ENCODE assay signal across 2 cellular contexts in the genomic region with DNA sequence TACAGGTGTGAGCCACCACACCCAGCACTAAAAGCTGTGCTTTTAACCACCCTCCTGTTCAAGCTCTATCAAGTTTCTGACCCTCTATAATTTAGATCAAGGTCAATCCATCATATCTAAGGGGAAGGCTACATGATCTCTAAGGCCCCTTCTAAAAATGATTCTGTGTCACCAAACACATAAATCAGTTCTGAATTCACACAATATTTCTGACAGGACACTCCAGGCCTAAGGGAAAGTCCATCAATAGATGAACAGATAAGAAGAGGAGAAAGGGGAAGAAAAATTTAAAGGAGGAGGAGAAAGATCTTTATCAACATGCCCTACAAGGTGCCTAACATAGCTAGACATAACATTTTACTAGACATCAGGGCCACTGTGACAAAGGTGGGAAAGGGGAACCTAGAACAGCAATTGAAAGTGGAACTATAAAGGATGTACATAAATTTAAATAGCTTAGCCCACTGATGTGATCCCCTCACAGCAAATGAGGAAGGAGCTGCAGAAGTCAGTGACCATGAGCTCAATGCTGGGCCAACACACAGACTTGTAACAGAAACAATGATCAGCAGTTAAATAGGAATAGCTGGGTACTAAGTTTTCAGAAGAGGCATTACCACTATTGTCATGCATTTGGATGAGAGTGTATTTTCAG.
TF ChIP-seq lines count a peak whose summit lies in the region.

No MANE protein-coding gene starts in this region.

TF ChIP-seq in SK-N-SH, 30 proteins besides CTCF, POLR2A, EP300 and RAD21 (continued from another document):
- TF ChIP-seq, protein P1, sequence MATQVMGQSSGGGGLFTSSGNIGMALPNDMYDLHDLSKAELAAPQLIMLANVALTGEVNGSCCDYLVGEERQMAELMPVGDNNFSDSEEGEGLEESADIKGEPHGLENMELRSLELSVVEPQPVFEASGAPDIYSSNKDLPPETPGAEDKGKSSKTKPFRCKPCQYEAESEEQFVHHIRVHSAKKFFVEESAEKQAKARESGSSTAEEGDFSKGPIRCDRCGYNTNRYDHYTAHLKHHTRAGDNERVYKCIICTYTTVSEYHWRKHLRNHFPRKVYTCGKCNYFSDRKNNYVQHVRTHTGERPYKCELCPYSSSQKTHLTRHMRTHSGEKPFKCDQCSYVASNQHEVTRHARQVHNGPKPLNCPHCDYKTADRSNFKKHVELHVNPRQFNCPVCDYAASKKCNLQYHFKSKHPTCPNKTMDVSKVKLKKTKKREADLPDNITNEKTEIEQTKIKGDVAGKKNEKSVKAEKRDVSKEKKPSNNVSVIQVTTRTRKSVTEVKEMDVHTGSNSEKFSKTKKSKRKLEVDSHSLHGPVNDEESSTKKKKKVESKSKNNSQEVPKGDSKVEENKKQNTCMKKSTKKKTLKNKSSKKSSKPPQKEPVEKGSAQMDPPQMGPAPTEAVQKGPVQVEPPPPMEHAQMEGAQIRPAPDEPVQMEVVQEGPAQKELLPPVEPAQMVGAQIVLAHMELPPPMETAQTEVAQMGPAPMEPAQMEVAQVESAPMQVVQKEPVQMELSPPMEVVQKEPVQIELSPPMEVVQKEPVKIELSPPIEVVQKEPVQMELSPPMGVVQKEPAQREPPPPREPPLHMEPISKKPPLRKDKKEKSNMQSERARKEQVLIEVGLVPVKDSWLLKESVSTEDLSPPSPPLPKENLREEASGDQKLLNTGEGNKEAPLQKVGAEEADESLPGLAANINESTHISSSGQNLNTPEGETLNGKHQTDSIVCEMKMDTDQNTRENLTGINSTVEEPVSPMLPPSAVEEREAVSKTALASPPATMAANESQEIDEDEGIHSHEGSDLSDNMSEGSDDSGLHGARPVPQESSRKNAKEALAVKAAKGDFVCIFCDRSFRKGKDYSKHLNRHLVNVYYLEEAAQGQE (IDR thresholded peaks at IDR 0.05; ENCODE audit: low read depth, low read length) = no peak
- TF ChIP-seq MEF2A (IDR thresholded peaks at IDR 0.05; ENCODE audit: borderline replicate concordance, low read depth) = no peak
- TF ChIP-seq, protein P2, sequence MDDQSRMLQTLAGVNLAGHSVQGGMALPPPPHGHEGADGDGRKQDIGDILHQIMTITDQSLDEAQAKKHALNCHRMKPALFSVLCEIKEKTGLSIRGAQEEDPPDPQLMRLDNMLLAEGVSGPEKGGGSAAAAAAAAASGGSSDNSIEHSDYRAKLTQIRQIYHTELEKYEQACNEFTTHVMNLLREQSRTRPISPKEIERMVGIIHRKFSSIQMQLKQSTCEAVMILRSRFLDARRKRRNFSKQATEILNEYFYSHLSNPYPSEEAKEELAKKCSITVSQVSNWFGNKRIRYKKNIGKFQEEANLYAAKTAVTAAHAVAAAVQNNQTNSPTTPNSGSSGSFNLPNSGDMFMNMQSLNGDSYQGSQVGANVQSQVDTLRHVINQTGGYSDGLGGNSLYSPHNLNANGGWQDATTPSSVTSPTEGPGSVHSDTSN (IDR thresholded peaks at IDR 0.05) = no peak
- TF ChIP-seq FOXM1 (IDR thresholded peaks at IDR 0.05; ENCODE audit: low read depth) = no peak
- no peak for TF ChIP-seq NFIC (IDR thresholded peaks at IDR 0.05; ENCODE audit: borderline replicate concordance)
- TF ChIP-seq FOSL2 (IDR thresholded peaks at IDR 0.05; ENCODE audit: borderline replicate concordance, low read depth) = no peak
- TF ChIP-seq MXI1 (IDR thresholded peaks at IDR 0.05; ENCODE audit: low read depth, low read length) = no peak
- no peak for TF ChIP-seq YY1 (IDR thresholded peaks at IDR 0.05; ENCODE audit: low read depth)
- no peak for TF ChIP-seq TAF1 (IDR thresholded peaks at IDR 0.05; ENCODE audit: borderline replicate concordance, low read depth, low read length)
- TF ChIP-seq EZH2phosphoT487 (IDR thresholded peaks at IDR 0.05; ENCODE audit: borderline replicate concordance, low read depth) = no peak
- TF ChIP-seq, protein P3, sequence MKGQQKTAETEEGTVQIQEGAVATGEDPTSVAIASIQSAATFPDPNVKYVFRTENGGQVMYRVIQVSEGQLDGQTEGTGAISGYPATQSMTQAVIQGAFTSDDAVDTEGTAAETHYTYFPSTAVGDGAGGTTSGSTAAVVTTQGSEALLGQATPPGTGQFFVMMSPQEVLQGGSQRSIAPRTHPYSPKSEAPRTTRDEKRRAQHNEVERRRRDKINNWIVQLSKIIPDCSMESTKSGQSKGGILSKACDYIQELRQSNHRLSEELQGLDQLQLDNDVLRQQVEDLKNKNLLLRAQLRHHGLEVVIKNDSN (IDR thresholded peaks at IDR 0.05; ENCODE audit: borderline replicate concordance, low read depth) = no peak
- no peak for TF ChIP-seq POLR2AphosphoS5 (IDR thresholded peaks at IDR 0.05; ENCODE audit: low read depth, low read length)
- TF ChIP-seq, protein P4, sequence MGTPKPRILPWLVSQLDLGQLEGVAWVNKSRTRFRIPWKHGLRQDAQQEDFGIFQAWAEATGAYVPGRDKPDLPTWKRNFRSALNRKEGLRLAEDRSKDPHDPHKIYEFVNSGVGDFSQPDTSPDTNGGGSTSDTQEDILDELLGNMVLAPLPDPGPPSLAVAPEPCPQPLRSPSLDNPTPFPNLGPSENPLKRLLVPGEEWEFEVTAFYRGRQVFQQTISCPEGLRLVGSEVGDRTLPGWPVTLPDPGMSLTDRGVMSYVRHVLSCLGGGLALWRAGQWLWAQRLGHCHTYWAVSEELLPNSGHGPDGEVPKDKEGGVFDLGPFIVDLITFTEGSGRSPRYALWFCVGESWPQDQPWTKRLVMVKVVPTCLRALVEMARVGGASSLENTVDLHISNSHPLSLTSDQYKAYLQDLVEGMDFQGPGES (IDR thresholded peaks at IDR 0.05; ENCODE audit: low read depth, low read length) = no peak
- no peak for TF ChIP-seq TCF12 (IDR thresholded peaks at IDR 0.05)
- TF ChIP-seq, protein P5, sequence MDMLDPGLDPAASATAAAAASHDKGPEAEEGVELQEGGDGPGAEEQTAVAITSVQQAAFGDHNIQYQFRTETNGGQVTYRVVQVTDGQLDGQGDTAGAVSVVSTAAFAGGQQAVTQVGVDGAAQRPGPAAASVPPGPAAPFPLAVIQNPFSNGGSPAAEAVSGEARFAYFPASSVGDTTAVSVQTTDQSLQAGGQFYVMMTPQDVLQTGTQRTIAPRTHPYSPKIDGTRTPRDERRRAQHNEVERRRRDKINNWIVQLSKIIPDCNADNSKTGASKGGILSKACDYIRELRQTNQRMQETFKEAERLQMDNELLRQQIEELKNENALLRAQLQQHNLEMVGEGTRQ (IDR thresholded peaks at IDR 0.05; ENCODE audit: borderline replicate concordance, low read depth, low read length) = no peak
TF ChIP-seq in SK-N-SH: peak in this region for 0.

TF ChIP-seq in WTC11, 78 proteins besides CTCF, POLR2A, EP300 and RAD21 (continued from another document):
- TF ChIP-seq NFYB (CRISPR knock-in tag; conservative IDR thresholded peaks at IDR 0.05; ENCODE audit: low read depth) (no peak), SMAD3 (CRISPR knock-in tag; IDR thresholded peaks at IDR 0.05; ENCODE audit: borderline replicate concordance) (no peak), GTF2I (CRISPR knock-in tag; conservative IDR thresholded peaks at IDR 0.05) (no peak), SP1 (CRISPR knock-in tag; conservative IDR thresholded peaks at IDR 0.05) (no peak), ZNF317 (CRISPR knock-in tag; IDR thresholded peaks at IDR 0.05; ENCODE audit: borderline replicate concordance, low read depth) (no peak), KAT7 (CRISPR knock-in tag; IDR thresholded peaks at IDR 0.05; ENCODE audit: borderline replicate concordance) (no peak), NR1H2 (CRISPR knock-in tag; IDR thresholded peaks at IDR 0.05) (no peak), SMAD4 (CRISPR knock-in tag; IDR thresholded peaks at IDR 0.05) (no peak)
- TF ChIP-seq, protein P3 (CRISPR knock-in tag; IDR thresholded peaks at IDR 0.05) = no peak
- TF ChIP-seq, protein P6, sequence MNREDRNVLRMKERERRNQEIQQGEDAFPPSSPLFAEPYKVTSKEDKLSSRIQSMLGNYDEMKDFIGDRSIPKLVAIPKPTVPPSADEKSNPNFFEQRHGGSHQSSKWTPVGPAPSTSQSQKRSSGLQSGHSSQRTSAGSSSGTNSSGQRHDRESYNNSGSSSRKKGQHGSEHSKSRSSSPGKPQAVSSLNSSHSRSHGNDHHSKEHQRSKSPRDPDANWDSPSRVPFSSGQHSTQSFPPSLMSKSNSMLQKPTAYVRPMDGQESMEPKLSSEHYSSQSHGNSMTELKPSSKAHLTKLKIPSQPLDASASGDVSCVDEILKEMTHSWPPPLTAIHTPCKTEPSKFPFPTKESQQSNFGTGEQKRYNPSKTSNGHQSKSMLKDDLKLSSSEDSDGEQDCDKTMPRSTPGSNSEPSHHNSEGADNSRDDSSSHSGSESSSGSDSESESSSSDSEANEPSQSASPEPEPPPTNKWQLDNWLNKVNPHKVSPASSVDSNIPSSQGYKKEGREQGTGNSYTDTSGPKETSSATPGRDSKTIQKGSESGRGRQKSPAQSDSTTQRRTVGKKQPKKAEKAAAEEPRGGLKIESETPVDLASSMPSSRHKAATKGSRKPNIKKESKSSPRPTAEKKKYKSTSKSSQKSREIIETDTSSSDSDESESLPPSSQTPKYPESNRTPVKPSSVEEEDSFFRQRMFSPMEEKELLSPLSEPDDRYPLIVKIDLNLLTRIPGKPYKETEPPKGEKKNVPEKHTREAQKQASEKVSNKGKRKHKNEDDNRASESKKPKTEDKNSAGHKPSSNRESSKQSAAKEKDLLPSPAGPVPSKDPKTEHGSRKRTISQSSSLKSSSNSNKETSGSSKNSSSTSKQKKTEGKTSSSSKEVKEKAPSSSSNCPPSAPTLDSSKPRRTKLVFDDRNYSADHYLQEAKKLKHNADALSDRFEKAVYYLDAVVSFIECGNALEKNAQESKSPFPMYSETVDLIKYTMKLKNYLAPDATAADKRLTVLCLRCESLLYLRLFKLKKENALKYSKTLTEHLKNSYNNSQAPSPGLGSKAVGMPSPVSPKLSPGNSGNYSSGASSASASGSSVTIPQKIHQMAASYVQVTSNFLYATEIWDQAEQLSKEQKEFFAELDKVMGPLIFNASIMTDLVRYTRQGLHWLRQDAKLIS (CRISPR knock-in tag; IDR thresholded peaks at IDR 0.05; ENCODE audit: borderline replicate concordance) = no peak
- TF ChIP-seq, protein P7, sequence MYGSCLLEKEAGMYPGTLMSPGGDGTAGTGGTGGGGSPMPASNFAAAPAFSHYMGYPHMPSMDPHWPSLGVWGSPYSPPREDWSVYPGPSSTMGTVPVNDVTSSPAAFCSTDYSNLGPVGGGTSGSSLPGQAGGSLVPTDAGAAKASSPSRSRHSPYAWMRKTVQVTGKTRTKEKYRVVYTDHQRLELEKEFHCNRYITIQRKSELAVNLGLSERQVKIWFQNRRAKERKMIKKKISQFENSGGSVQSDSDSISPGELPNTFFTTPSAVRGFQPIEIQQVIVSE (CRISPR knock-in tag; IDR thresholded peaks at IDR 0.05; ENCODE audit: borderline replicate concordance) = no peak
- TF ChIP-seq, protein P5 (CRISPR knock-in tag; IDR thresholded peaks at IDR 0.05) = no peak
TF ChIP-seq in WTC11: peak in this region for 0.
